15 cellular contexts compared by ENCODE assay signal in genomic region chr6:123439371-123439770, GRCh38.
DNase-seq lines count a peak whose midpoint lies in the region; ATAC-seq and TF ChIP-seq lines count a peak whose summit lies in the region.
"Had no signal": no experiment of that assay in that cellular context is flagged by ENCODE, and none has a peak within 500 bp of the region (broad histone marks: within the 10 kb centered on the region; RNA-seq: fewer than 3 reads in every experiment).

No MANE protein-coding gene starts in this region.

- peak; percentile 73 to 86 (median 78) for ATAC-seq in heart right ventricle
- peak; percentile 63 to 74 for ATAC-seq in right cardiac atrium
- no peak for ATAC-seq in activated CD8-positive, alpha-beta T cell treated with anti-CD3 and anti-CD28 coated beads for 36 hours
- ATAC-seq: HCT116 had no signal

- no peak overlapping the region for H3K9ac ChIP-seq in smooth muscle cell (ENCODE audit: low read depth)
- H3K9ac ChIP-seq: BLaER1 had no signal

- WGBS in heart right ventricle, 2 donors, result 12 to 25% methylated on average over 3 of the region's 3 CpGs
- WGBS in right cardiac atrium, result 22% methylated on average over 3 of the region's 3 CpGs
- WGBS in smooth muscle cell (ENCODE audit: low lambda C conversion rate), result 39% methylated on average over 3 of the region's 3 CpGs

- H3K36me3 Mint-ChIP-seq in activated CD8-positive, alpha-beta T cell treated with anti-CD3 and anti-CD28 coated beads for 36 hours (ENCODE audit: low read depth), result no peaks in the 10 kb centered on the region
- H3K36me3 Mint-ChIP-seq: CD8-positive, alpha-beta memory T cell had no signal

- H3K4me3 Mint-ChIP-seq in activated CD8-positive, alpha-beta T cell treated with anti-CD3 and anti-CD28 coated beads for 36 hours, result no peak overlapping the region
- H3K4me3 Mint-ChIP-seq: CD8-positive, alpha-beta memory T cell had no signal

- H3K36me3 ChIP-seq in heart right ventricle, result no peaks in the 10 kb centered on the region
- H3K36me3 ChIP-seq in smooth muscle cell (ENCODE audit: low read depth), result no peaks in the 10 kb centered on the region
- H3K36me3 ChIP-seq: BLaER1 had no signal

- peak overlapping the region; percentile 66 for H2AFZ ChIP-seq in smooth muscle cell (ENCODE audit: low read depth)

- no peaks in the 10 kb centered on the region for H3K79me2 ChIP-seq in smooth muscle cell (ENCODE audit: low read depth)

- H3K27ac ChIP-seq in heart right ventricle, result peak overlapping the region; percentile 45 to 90 (median 78)
- no peak overlapping the region for H3K27ac ChIP-seq in right cardiac atrium (ENCODE audit: low read length)
- H3K27ac ChIP-seq in smooth muscle cell (ENCODE audit: low read depth), result no peak overlapping the region
- H3K27ac ChIP-seq: 22Rv1, BLaER1, HL-60 had no signal

- H3K27me3 ChIP-seq in heart right ventricle, result no peaks in the 10 kb centered on the region
- H3K27me3 ChIP-seq in right cardiac atrium (ENCODE audit: control insufficient read depth, insufficient read depth), result no peaks in the 10 kb centered on the region
- H3K27me3 ChIP-seq in smooth muscle cell (ENCODE audit: low read depth), result no peaks in the 10 kb centered on the region
- H3K27me3 ChIP-seq: BLaER1 had no signal

- DNase-seq in DMS53 (lab: John Stamatoyannopoulos, UW), result peak; percentile 3
- no peak for DNase-seq in DMS53 treated with DMSO at 0.1 percent for 48 hours (lab: John Stamatoyannopoulos, UW; ENCODE audit: unreplicated experiment)
- DNase-seq in heart right ventricle, result peak in 1 of 2 donors; percentile 50
- no peak for DNase-seq in right cardiac atrium
- DNase-seq in smooth muscle cell (lab: John Stamatoyannopoulos, UW; ENCODE audit: unreplicated experiment), result no peak
- no peak for DNase-seq in NCI-H1694 (lab: John Stamatoyannopoulos, UW)
- DNase-seq in activated CD8-positive, alpha-beta T cell treated with anti-CD3 and anti-CD28 coated beads for 36 hours, result no peak
- DNase-seq in NCI-H1417 treated with DMSO at 0.1 percent for 48 hours (lab: John Stamatoyannopoulos, UW), result no peak
- DNase-seq: AML-193; Caco-2; CD8-positive, alpha-beta memory T cell had no signal

- H3F3A ChIP-seq in smooth muscle cell (ENCODE audit: low read depth), result no peaks in the 10 kb centered on the region

- no peak overlapping the region for H3K27ac Mint-ChIP-seq in activated CD8-positive, alpha-beta T cell treated with anti-CD3 and anti-CD28 coated beads for 36 hours
- H3K27ac Mint-ChIP-seq: CD8-positive, alpha-beta memory T cell had no signal

- TF ChIP-seq CTCF in heart right ventricle (IDR thresholded peaks at IDR 0.05), result no peak
- TF ChIP-seq CTCF in smooth muscle cell (IDR thresholded peaks at IDR 0.05; ENCODE audit: borderline replicate concordance, insufficient read depth, poor library complexity, severe bottlenecking), result no peak
- no peak for TF ChIP-seq CTCF in activated CD8-positive, alpha-beta T cell treated with anti-CD3 and anti-CD28 coated beads for 36 hours (IDR thresholded peaks at IDR 0.05)

- H3K4me1 ChIP-seq in heart right ventricle (peaks cover 0 to 3% (median 0%) of the 10 kb centered on the region in 9 donors), right cardiac atrium (ENCODE audit: control insufficient read depth, insufficient read depth, low read length) (no peaks in the 10 kb centered on the region), smooth muscle cell (ENCODE audit: low read depth) (no peaks in the 10 kb centered on the region)
- H3K4me1 ChIP-seq: BLaER1, Caco-2 had no signal

- H3K9me3 ChIP-seq in heart right ventricle, result peaks cover 0 to 11% (median 0%) of the 10 kb centered on the region in 11 donors
- H3K9me3 ChIP-seq in right cardiac atrium (ENCODE audit: control insufficient read depth, low read length), result no peaks in the 10 kb centered on the region
- H3K9me3 ChIP-seq in smooth muscle cell (replicated peaks; ENCODE audit: low read depth), result no peaks in the 10 kb centered on the region
- H3K9me3 ChIP-seq: BLaER1, Caco-2 had no signal

- no peak overlapping the region for H3K4me2 ChIP-seq in smooth muscle cell
- H3K4me2 ChIP-seq: BLaER1 had no signal

- H3K4me1 Mint-ChIP-seq in activated CD8-positive, alpha-beta T cell treated with anti-CD3 and anti-CD28 coated beads for 36 hours (ENCODE audit: low read depth), result no peaks in the 10 kb centered on the region
- H3K4me1 Mint-ChIP-seq: CD8-positive, alpha-beta memory T cell had no signal

- intact Hi-C loops in heart right ventricle (cut with DNase I) (loop anchor here in 1 of 10 donors (10.0 kb wide), 1 partner anchor 195 kb away; the partner anchor contains the start of gene TRDN), right cardiac atrium (cut with DNase I) (no loop called here)
- intact Hi-C loops in activated CD8-positive, alpha-beta T cell treated with anti-CD3 and anti-CD28 coated beads for 36 hours (cut with micrococcal nuclease), result no loop called here

- no peaks in the 10 kb centered on the region for H4K20me1 ChIP-seq in smooth muscle cell (ENCODE audit: low read depth)
- H4K20me1 ChIP-seq: BLaER1 had no signal

- H3K4me3 ChIP-seq in heart right ventricle, result peak overlapping the region; percentile 19 to 57 (median 48)
- peak overlapping the region; percentile 56 for H3K4me3 ChIP-seq in right cardiac atrium (ENCODE audit: low read length)
- H3K4me3 ChIP-seq in smooth muscle cell, result no peak overlapping the region
- H3K4me3 ChIP-seq: BLaER1 had no signal

- H3K9me3 Mint-ChIP-seq in activated CD8-positive, alpha-beta T cell treated with anti-CD3 and anti-CD28 coated beads for 36 hours, result peaks cover 3% of the 10 kb centered on the region

- CTCF ChIA-PET in activated CD8-positive, alpha-beta T cell treated with anti-CD3 and anti-CD28 coated beads for 36 hours (lab: Charles Lee), result interaction anchor here (1.2 kb wide), 1 partner anchor 22 kb away, joined by 5 read pairs; no protein-coding TSS in a partner anchor

- POLR2A ChIA-PET in activated CD8-positive, alpha-beta T cell treated with anti-CD3 and anti-CD28 coated beads for 36 hours (lab: Charles Lee), result no interaction called here

- H3K27me3 Mint-ChIP-seq in activated CD8-positive, alpha-beta T cell treated with anti-CD3 and anti-CD28 coated beads for 36 hours, result no peaks in the 10 kb centered on the region
- H3K27me3 Mint-ChIP-seq: CD8-positive, alpha-beta memory T cell had no signal

Comparison
In these comparisons a context has a peak if more than half of its experiments do, and no peak if none do; other contexts are left out.
1. H3K27ac ChIP-seq: peak in heart right ventricle (10 of 10); none in right cardiac atrium (single experiment) and smooth muscle cell (single experiment).